Comparison of ENCODE assay signal across 8 cellular contexts in the genomic region with DNA sequence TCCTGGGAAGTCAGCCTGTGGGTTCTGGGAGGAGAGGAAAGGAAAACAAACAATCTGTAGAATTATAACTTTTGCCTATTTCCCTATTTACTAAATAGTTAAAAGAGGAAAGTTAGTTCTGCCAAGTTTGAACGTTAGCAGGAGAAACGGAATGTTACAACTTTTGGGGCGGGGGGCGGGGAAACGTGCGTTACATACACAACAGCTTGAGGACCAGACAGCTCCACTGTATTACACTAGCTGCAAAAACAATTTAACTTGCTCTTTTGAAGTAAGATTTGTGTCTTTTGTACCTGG. TPM values are rescaled to one million over a fixed set of nuclear protein-coding genes. Genes with fewer than 3 reads are reported as not detected.
DNase-seq lines count a peak whose midpoint lies in the region; ATAC-seq and TF ChIP-seq lines count a peak whose summit lies in the region.

No MANE protein-coding gene starts in this region.

- ATAC-seq in activated CD8-positive, alpha-beta memory T cell treated with anti-CD3 and anti-CD28 coated beads, Interleukin-2, amount 10 ng/mL, durations not matched to agents 7 days and 5 days, result no peak
- ATAC-seq in HG02885 (IDR thresholded peaks at IDR 0.05; ENCODE audit: poor library complexity, unreplicated experiment) (no peak), GM21515 (IDR thresholded peaks at IDR 0.05; ENCODE audit: unreplicated experiment) (no peak)

- peak overlapping the region; percentile 76 for H3K27ac Mint-ChIP-seq in activated CD8-positive, alpha-beta memory T cell treated with anti-CD3 and anti-CD28 coated beads, Interleukin-2, amount 10 ng/mL, durations not matched to agents 7 days and 5 days

- peaks cover 3 to 6% of the 10 kb centered on the region in 2 donors for H3K4me1 ChIP-seq in ascending aorta
- peaks cover 2 to 14% (median 5%) of the 10 kb centered on the region in 4 donors for H3K4me1 ChIP-seq in liver (ENCODE audit: control insufficient read depth in 4 of 4, insufficient read depth in 4 of 4, low read length in 3 of 4)
- H3K4me1 ChIP-seq in thyroid gland, result peaks cover 22 to 25% of the 10 kb centered on the region in 2 donors

- no peak overlapping the region for H3K9ac ChIP-seq in liver (ENCODE audit: low read depth in 1 of 2, low read length in 2 of 2)

- H3K4me1 Mint-ChIP-seq in activated CD8-positive, alpha-beta memory T cell treated with anti-CD3 and anti-CD28 coated beads, Interleukin-2, amount 10 ng/mL, durations not matched to agents 7 days and 5 days, result peaks cover 54% of the 10 kb centered on the region

- H3K27ac ChIP-seq in ascending aorta, result no peak overlapping the region
- peak overlapping the region in 1 of 2 donors; percentile 23 for H3K27ac ChIP-seq in liver (ENCODE audit: low read depth in 1 of 2, low read length in 2 of 2)
- H3K27ac ChIP-seq in thyroid gland, result peak overlapping the region; percentile 10 to 69 (median 68)

- DNase-seq in activated CD8-positive, alpha-beta memory T cell treated with anti-CD3 and anti-CD28 coated beads, Interleukin-2, amount 10 ng/mL, durations not matched to agents 7 days and 5 days, result no peak
- no peak for DNase-seq in activated CD8-positive, alpha-beta memory T cell treated with anti-CD3 and anti-CD28 coated beads, Interleukin-2, amount 50 U/mL, for 48 hours
- DNase-seq in ascending aorta (ENCODE audit: low spot score in 2 of 2) (no peak), thyroid gland (no peak), NCI-H1694 (lab: John Stamatoyannopoulos, UW) (no peak)

- peak overlapping the region; percentile 53 to 64 for H3K4me3 ChIP-seq in ascending aorta
- peak overlapping the region in 2 of 3 donors; percentile 10 to 53 for H3K4me3 ChIP-seq in liver (ENCODE audit: low read depth in 1 of 3, low read length in 3 of 3)
- H3K4me3 ChIP-seq in thyroid gland (replicated peaks in 1 of 3), result peak overlapping the region in 2 of 3 donors; percentile 20 to 31

- CTCF ChIA-PET in activated CD8-positive, alpha-beta memory T cell treated with anti-CD3 and anti-CD28 coated beads, Interleukin-2, amount 10 ng/mL, durations not matched to agents 7 days and 5 days (lab: Charles Lee), result interaction anchor here (0.7 to 3.0 kb wide), 24 partner anchors 10 to 654 kb away, joined by 3 to 18 read pairs (median 5); no protein-coding TSS in a partner anchor

- no peaks in the 10 kb centered on the region for H3K9me3 ChIP-seq in ascending aorta
- H3K9me3 ChIP-seq in liver (ENCODE audit: control insufficient read depth in 4 of 4, low read length in 3 of 4), result no peaks in the 10 kb centered on the region
- H3K9me3 ChIP-seq in thyroid gland, result no peaks in the 10 kb centered on the region

- TF ChIP-seq POLR2A in thyroid gland (IDR thresholded peaks at IDR 0.05), result no peak

- peak overlapping the region; percentile 98 for H3K4me3 Mint-ChIP-seq in activated CD8-positive, alpha-beta memory T cell treated with anti-CD3 and anti-CD28 coated beads, Interleukin-2, amount 10 ng/mL, durations not matched to agents 7 days and 5 days

- H3K27me3 ChIP-seq in ascending aorta (no peaks in the 10 kb centered on the region), liver (ENCODE audit: control insufficient read depth in 4 of 4, insufficient read depth in 4 of 4, low read length in 3 of 4) (peaks cover 2 to 9% (median 4%) of the 10 kb centered on the region in 4 donors), thyroid gland (no peaks in the 10 kb centered on the region)

- peaks cover 2% of the 10 kb centered on the region for H3K27me3 Mint-ChIP-seq in activated CD8-positive, alpha-beta memory T cell treated with anti-CD3 and anti-CD28 coated beads, Interleukin-2, amount 10 ng/mL, durations not matched to agents 7 days and 5 days

- intact Hi-C loops in ascending aorta (cut with DNase I), result loop anchor here (5.0 to 10.0 kb wide), 2 partner anchors 93 to 601 kb away; no protein-coding TSS in a partner anchor
- intact Hi-C loops in thyroid gland (cut with DNase I), result loop anchor here (10.0 kb wide), 1 partner anchor 351 kb away; no protein-coding TSS in a partner anchor

- H3K36me3 ChIP-seq in ascending aorta (no peaks in the 10 kb centered on the region), liver (ENCODE audit: control insufficient read depth in 4 of 4, insufficient read depth in 3 of 4, low read depth in 1 of 4, low read length in 3 of 4) (no peaks in the 10 kb centered on the region), thyroid gland (no peaks in the 10 kb centered on the region)

- peaks cover 47% of the 10 kb centered on the region for H3K36me3 Mint-ChIP-seq in activated CD8-positive, alpha-beta memory T cell treated with anti-CD3 and anti-CD28 coated beads, Interleukin-2, amount 10 ng/mL, durations not matched to agents 7 days and 5 days

- TF ChIP-seq RAD21 in liver (IDR thresholded peaks at IDR 0.05), result no peak

- WGBS in liver, result 10% methylated on average over 6 of the region's 6 CpGs
- WGBS in thyroid gland, 2 donors, result 8 to 9% methylated on average over 6 of the region's 6 CpGs

- H3K9me3 Mint-ChIP-seq in activated CD8-positive, alpha-beta memory T cell treated with anti-CD3 and anti-CD28 coated beads, Interleukin-2, amount 10 ng/mL, durations not matched to agents 7 days and 5 days (ENCODE audit: low read depth), result no peaks in the 10 kb centered on the region

- TF ChIP-seq CTCF in ascending aorta (IDR thresholded peaks at IDR 0.05), result no peak
- no peak for TF ChIP-seq CTCF in liver (IDR thresholded peaks at IDR 0.05; ENCODE audit: low read depth, low read length, missing input control)
- TF ChIP-seq CTCF in thyroid gland (IDR thresholded peaks at IDR 0.05), result no peak

TF ChIP-seq in liver, 16 proteins besides CTCF, POLR2A, EP300 and RAD21:
- no peak for TF ChIP-seq SP1 (IDR thresholded peaks at IDR 0.05)
- no peak for TF ChIP-seq HNF4A (conservative IDR thresholded peaks at IDR 0.05)
- TF ChIP-seq, protein P1, sequence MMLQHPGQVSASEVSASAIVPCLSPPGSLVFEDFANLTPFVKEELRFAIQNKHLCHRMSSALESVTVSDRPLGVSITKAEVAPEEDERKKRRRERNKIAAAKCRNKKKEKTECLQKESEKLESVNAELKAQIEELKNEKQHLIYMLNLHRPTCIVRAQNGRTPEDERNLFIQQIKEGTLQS (IDR thresholded peaks at IDR 0.05), result no peak
- TF ChIP-seq TAF1 (conservative IDR thresholded peaks at IDR 0.05), result no peak

RNA-seq across cellular contexts. Expression of a gene that starts 0.5 kb away (rescaled TPM):
- total RNA-seq in activated CD8-positive, alpha-beta memory T cell treated with anti-CD3 and anti-CD28 coated beads, Interleukin-2, amount 10 ng/mL, durations not matched to agents 7 days and 5 days, result 100 to 1,000 TPM in 1 of 2 experiments, 10 to 100 TPM in 1; 97.1 to 132 TPM
- total RNA-seq in ascending aorta (0.21 TPM), liver (under 1 TPM; 0.37 to 0.84 TPM), thyroid gland (1 to 10 TPM; 5.6 to 7.6 (median 7.0) TPM)
- polyA plus RNA-seq in liver, result 1 to 10 TPM in 1 of 2 donors, under 1 TPM in 1; 0.47 to 2.8 TPM

Comparison
In these comparisons a context has a peak if more than half of its experiments do, and no peak if none do; other contexts are left out.
1. H3K27ac ChIP-seq: peak in thyroid gland (3 of 3); none in ascending aorta (0 of 2).
2. RNA of a gene that starts 0.5 kb away (total RNA-seq): 97.1 to 132 TPM in activated CD8-positive, alpha-beta memory T cell treated with anti-CD3 and anti-CD28 coated beads, Interleukin-2, amount 10 ng/mL, durations not matched to agents 7 days and 5 days; 5.6 to 7.6 TPM in thyroid gland, 0.37 to 0.84 TPM in liver and 0.21 TPM in ascending aorta (single experiment); every median in the first group is over 10 times any median in the second.
3. Peak in every context shown above with its lines, with median percentiles within 50 percentile points of each other: H3K4me3 ChIP-seq.